2 cellular contexts compared by ENCODE assay signal in the genomic region with DNA sequence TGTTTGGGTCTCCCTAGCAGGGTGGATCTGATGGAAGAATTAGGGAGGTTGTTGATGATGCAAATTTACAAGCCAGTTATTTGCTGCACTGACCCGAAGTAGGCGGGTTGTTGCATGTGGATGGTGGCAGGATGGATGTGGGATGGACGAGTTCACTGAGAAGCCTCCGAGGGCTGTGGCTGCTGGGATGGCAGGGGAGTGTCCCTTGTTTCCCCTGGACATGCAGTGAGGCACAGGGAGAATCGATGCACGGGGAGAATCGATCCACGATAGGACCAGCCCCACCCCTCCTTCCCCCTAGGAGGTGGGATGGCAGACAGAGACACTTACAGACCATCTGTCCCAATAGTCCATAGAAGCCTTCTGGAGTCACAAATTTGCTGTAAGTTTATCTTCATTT.
TF ChIP-seq lines count a peak whose summit lies in the region.

No MANE protein-coding gene starts in this region.

TF ChIP-seq in liver, 16 proteins besides CTCF, POLR2A, EP300 and RAD21:
- no peak for TF ChIP-seq JUND (IDR thresholded peaks at IDR 0.05)
- TF ChIP-seq, protein P1, sequence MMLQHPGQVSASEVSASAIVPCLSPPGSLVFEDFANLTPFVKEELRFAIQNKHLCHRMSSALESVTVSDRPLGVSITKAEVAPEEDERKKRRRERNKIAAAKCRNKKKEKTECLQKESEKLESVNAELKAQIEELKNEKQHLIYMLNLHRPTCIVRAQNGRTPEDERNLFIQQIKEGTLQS (IDR thresholded peaks at IDR 0.05), result no peak
- TF ChIP-seq RXRA (IDR thresholded peaks at IDR 0.05), result peak in 1 of 2 donors; percentile 26
- TF ChIP-seq, protein P2, sequence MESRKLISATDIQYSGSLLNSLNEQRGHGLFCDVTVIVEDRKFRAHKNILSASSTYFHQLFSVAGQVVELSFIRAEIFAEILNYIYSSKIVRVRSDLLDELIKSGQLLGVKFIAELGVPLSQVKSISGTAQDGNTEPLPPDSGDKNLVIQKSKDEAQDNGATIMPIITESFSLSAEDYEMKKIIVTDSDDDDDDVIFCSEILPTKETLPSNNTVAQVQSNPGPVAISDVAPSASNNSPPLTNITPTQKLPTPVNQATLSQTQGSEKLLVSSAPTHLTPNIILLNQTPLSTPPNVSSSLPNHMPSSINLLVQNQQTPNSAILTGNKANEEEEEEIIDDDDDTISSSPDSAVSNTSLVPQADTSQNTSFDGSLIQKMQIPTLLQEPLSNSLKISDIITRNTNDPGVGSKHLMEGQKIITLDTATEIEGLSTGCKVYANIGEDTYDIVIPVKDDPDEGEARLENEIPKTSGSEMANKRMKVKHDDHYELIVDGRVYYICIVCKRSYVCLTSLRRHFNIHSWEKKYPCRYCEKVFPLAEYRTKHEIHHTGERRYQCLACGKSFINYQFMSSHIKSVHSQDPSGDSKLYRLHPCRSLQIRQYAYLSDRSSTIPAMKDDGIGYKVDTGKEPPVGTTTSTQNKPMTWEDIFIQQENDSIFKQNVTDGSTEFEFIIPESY (IDR thresholded peaks at IDR 0.05), result no peak

TF ChIP-seq in GM23338, 12 proteins besides CTCF, POLR2A, EP300 and RAD21:
- TF ChIP-seq POLR2AphosphoS5 (IDR thresholded peaks at IDR 0.05; ENCODE audit: low read depth) (no peak), EZH2phosphoT487 (IDR thresholded peaks at IDR 0.05; ENCODE audit: unreplicated experiment) (no peak), STAT1 (IDR thresholded peaks at IDR 0.05; ENCODE audit: unreplicated experiment) (no peak), EZH2 (IDR thresholded peaks at IDR 0.05; ENCODE audit: low read depth, unreplicated experiment) (no peak), ZNF114 (CRISPR knock-in tag; IDR thresholded peaks at IDR 0.05) (no peak), JUNB (IDR thresholded peaks at IDR 0.05; ENCODE audit: unreplicated experiment) (no peak)
- TF ChIP-seq, protein P3, sequence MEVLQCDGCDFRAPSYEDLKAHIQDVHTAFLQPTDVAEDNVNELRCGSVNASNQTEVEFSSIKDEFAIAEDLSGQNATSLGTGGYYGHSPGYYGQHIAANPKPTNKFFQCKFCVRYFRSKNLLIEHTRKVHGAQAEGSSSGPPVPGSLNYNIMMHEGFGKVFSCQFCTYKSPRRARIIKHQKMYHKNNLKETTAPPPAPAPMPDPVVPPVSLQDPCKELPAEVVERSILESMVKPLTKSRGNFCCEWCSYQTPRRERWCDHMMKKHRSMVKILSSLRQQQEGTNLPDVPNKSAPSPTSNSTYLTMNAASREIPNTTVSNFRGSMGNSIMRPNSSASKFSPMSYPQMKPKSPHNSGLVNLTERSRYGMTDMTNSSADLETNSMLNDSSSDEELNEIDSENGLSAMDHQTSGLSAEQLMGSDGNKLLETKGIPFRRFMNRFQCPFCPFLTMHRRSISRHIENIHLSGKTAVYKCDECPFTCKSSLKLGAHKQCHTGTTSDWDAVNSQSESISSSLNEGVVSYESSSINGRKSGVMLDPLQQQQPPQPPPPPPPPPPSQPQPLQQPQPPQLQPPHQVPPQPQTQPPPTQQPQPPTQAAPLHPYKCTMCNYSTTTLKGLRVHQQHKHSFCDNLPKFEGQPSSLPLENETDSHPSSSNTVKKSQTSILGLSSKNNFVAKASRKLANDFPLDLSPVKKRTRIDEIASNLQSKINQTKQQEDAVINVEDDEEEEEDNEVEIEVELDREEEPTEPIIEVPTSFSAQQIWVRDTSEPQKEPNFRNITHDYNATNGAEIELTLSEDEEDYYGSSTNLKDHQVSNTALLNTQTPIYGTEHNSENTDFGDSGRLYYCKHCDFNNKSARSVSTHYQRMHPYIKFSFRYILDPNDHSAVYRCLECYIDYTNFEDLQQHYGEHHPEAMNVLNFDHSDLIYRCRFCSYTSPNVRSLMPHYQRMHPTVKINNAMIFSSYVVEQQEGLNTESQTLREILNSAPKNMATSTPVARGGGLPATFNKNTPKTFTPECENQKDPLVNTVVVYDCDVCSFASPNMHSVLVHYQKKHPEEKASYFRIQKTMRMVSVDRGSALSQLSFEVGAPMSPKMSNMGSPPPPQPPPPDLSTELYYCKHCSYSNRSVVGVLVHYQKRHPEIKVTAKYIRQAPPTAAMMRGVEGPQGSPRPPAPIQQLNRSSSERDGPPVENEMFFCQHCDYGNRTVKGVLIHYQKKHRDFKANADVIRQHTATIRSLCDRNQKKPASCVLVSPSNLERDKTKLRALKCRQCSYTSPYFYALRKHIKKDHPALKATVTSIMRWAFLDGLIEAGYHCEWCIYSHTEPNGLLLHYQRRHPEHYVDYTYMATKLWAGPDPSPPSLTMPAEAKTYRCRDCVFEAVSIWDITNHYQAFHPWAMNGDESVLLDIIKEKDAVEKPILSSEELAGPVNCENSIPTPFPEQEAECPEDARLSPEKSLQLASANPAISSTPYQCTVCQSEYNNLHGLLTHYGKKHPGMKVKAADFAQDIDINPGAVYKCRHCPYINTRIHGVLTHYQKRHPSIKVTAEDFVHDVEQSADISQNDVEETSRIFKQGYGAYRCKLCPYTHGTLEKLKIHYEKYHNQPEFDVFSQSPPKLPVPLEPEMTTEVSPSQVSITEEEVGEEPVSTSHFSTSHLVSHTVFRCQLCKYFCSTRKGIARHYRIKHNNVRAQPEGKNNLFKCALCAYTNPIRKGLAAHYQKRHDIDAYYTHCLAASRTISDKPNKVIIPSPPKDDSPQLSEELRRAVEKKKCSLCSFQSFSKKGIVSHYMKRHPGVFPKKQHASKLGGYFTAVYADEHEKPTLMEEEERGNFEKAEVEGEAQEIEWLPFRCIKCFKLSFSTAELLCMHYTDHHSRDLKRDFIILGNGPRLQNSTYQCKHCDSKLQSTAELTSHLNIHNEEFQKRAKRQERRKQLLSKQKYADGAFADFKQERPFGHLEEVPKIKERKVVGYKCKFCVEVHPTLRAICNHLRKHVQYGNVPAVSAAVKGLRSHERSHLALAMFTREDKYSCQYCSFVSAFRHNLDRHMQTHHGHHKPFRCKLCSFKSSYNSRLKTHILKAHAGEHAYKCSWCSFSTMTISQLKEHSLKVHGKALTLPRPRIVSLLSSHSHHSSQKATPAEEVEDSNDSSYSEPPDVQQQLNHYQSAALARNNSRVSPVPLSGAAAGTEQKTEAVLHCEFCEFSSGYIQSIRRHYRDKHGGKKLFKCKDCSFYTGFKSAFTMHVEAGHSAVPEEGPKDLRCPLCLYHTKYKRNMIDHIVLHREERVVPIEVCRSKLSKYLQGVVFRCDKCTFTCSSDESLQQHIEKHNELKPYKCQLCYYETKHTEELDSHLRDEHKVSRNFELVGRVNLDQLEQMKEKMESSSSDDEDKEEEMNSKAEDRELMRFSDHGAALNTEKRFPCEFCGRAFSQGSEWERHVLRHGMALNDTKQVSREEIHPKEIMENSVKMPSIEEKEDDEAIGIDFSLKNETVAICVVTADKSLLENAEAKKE (CRISPR knock-in tag; IDR thresholded peaks at IDR 0.05), result no peak
TF ChIP-seq in GM23338: peak in this region for 0.
